Comparison of ENCODE assay signal across 15 cellular contexts in genomic region chr10:47332371-47332770, GRCh38. TPM values are rescaled to one million over a fixed set of nuclear protein-coding genes. Genes with fewer than 3 reads are reported as not detected.
DNase-seq lines count a peak whose midpoint lies in the region; TF ChIP-seq lines count a peak whose summit lies in the region.
"Had no signal": no experiment of that assay in that cellular context is flagged by ENCODE, and none has a peak within 500 bp of the region (broad histone marks: within the 10 kb centered on the region; RNA-seq: fewer than 3 reads in every experiment).

No MANE protein-coding gene starts in this region.

- CTCF ChIA-PET in HEK293T (lab: Yijun Ruan, JAX): no interaction called here

- peak; percentile 3 for TF ChIP-seq CTCF in choroid plexus epithelial cell (conservative IDR thresholded peaks at IDR 0.05; ENCODE audit: low read depth, low read length)

- peak; percentile 44 for DNase-seq in activated effector memory CD4-positive, alpha-beta T cell treated with anti-CD3 and anti-CD28 coated beads, Interleukin-2, amount 50 U/mL, for 16 hours
- DNase-seq in activated effector memory CD4-positive, alpha-beta T cell treated with Interleukin-2 at 50 U/mL for 16 hours: no peak
- DNase-seq in choroid plexus epithelial cell (ENCODE audit: low read depth): no peak
- DNase-seq in posterior vena cava (ENCODE audit: low spot score): peak; percentile 45
- no peak for DNase-seq in HEK293T (ENCODE audit: extremely low spot score)
- no peak for DNase-seq in stimulated activated CD4-positive, alpha-beta T cell treated with anti-CD3 and anti-CD28 coated beads, Interleukin-4, amount 100 ng/mL, for 4 hours
- DNase-seq in stimulated activated CD4-positive, alpha-beta T cell treated with anti-CD3 and anti-CD28 coated beads, Interleukin-15, amount 100 ng/mL, for 24 hours: no peak
- DNase-seq: C1 segment of cervical spinal cord; Calu3; CD4-positive, alpha-beta T cell; DMS 273 treated with DMSO at 0.1 percent for 48 hours had no signal

- H3K4me3 ChIP-seq in choroid plexus epithelial cell (ENCODE audit: low read depth, low read length): no peak overlapping the region
- H3K4me3 ChIP-seq: HAP-1 had no signal

- intact Hi-C loops in posterior vena cava (cut with DNase I): no loop called here

- POLR2A ChIA-PET in HEK293T (lab: Yijun Ruan, JAX): no interaction called here

TF ChIP-seq in HEK293T, 16 proteins besides CTCF, POLR2A, EP300 and RAD21:
- TF ChIP-seq PKNOX1 (IDR thresholded peaks at IDR 0.05): no peak
- no peak for TF ChIP-seq FOXK2 (IDR thresholded peaks at IDR 0.05)
- no peak for TF ChIP-seq LEF1 (IDR thresholded peaks at IDR 0.05; ENCODE audit: borderline replicate concordance)
- TF ChIP-seq L3MBTL2 (conservative IDR thresholded peaks at IDR 0.05): no peak
- no peak for TF ChIP-seq SUZ12 (IDR thresholded peaks at IDR 0.05)
- TF ChIP-seq NFRKB (IDR thresholded peaks at IDR 0.05): no peak
- TF ChIP-seq SP1 (IDR thresholded peaks at IDR 0.05): no peak
- no peak for TF ChIP-seq ARNT (IDR thresholded peaks at IDR 0.05)
- TF ChIP-seq BHLHE40 (IDR thresholded peaks at IDR 0.05; ENCODE audit: borderline replicate concordance): no peak
TF ChIP-seq in HEK293T: peak in this region for 0.

RNA-seq across cellular contexts. Expression of gene GDF2, which starts 10.1 kb away (rescaled TPM):
- total RNA-seq in posterior vena cava: not detected
- total RNA-seq: B cell; Calu3; CD4-positive, alpha-beta T cell; Daoy; H1 had no signal

RNA-seq across cellular contexts. Expression of gene RBP3, which starts 15.8 kb away (rescaled TPM):
- total RNA-seq in posterior vena cava: not detected
- total RNA-seq: B cell; Calu3; CD4-positive, alpha-beta T cell; Daoy; H1 had no signal

RNA-seq across cellular contexts. Expression of gene GDF10, which starts 32.4 kb away (rescaled TPM):
- total RNA-seq in posterior vena cava: 10 to 100 TPM in 1 of 2 donors, 1 to 10 TPM in 1; 1.5 to 18.6 TPM
- total RNA-seq: B cell, Calu3 had no signal

RNA-seq across cellular contexts. Expression of gene ZNF488, which starts 51.7 kb away (rescaled TPM):
- total RNA-seq in posterior vena cava: not detected
- total RNA-seq: B cell; CD4-positive, alpha-beta T cell had no signal

Comparison
In these comparisons a context has a peak if more than half of its experiments do, and no peak if none do; other contexts are left out.
1. DNase-seq: peak in activated effector memory CD4-positive, alpha-beta T cell treated with anti-CD3 and anti-CD28 coated beads, Interleukin-2, amount 50 U/mL, for 16 hours (single experiment) and posterior vena cava (single experiment); none in activated effector memory CD4-positive, alpha-beta T cell treated with Interleukin-2 at 50 U/mL for 16 hours (single experiment), choroid plexus epithelial cell (single experiment), HEK293T (single experiment), stimulated activated CD4-positive, alpha-beta T cell treated with anti-CD3 and anti-CD28 coated beads, Interleukin-4, amount 100 ng/mL, for 4 hours (0 of 2) and stimulated activated CD4-positive, alpha-beta T cell treated with anti-CD3 and anti-CD28 coated beads, Interleukin-15, amount 100 ng/mL, for 24 hours (single experiment).